In genomic region chr19:51398096-51398704, GRCh38 we compare ENCODE assay signal across 8 cellular contexts. TPM values are rescaled to one million over a fixed set of nuclear protein-coding genes. Genes with fewer than 3 reads are reported as not detected.
DNase-seq lines count a peak whose midpoint lies in the region; ATAC-seq and TF ChIP-seq lines count a peak whose summit lies in the region.

No MANE protein-coding gene starts in this region.

- TF ChIP-seq CTCF in endodermal cell (conservative IDR thresholded peaks at IDR 0.05) (peak; percentile 79), retinal pigment epithelial cell (conservative IDR thresholded peaks at IDR 0.05; ENCODE audit: low read depth, low read length) (peak; percentile 66)

- H3K4me3 Mint-ChIP-seq in endodermal cell, result no peak overlapping the region

- ATAC-seq in GM18858 (IDR thresholded peaks at IDR 0.05; ENCODE audit: unreplicated experiment), result no peak

- no peaks in the 10 kb centered on the region for H3K27me3 Mint-ChIP-seq in endodermal cell (ENCODE audit: insufficient read depth)

- no peaks in the 10 kb centered on the region for H3K27me3 ChIP-seq in endodermal cell (ENCODE audit: control insufficient read depth, insufficient read depth, low read length, poor library complexity, severe bottlenecking)

- H3K4me3 ChIP-seq in endodermal cell (ENCODE audit: low read length) (no peak overlapping the region), retinal pigment epithelial cell (ENCODE audit: low read length) (no peak overlapping the region)

- H3K4me1 Mint-ChIP-seq in endodermal cell, result peaks cover 5% of the 10 kb centered on the region

- H3K36me3 ChIP-seq in endodermal cell (ENCODE audit: control insufficient read depth, insufficient read depth, low read length), result no peaks in the 10 kb centered on the region

- H3K9me3 ChIP-seq in endodermal cell (ENCODE audit: control insufficient read depth, low read length), result peaks cover 22% of the 10 kb centered on the region

- H3K27ac Mint-ChIP-seq in endodermal cell, result no peak overlapping the region

- peaks cover 33% of the 10 kb centered on the region for H3K9me3 Mint-ChIP-seq in endodermal cell

- H3K4me1 ChIP-seq in endodermal cell (ENCODE audit: control insufficient read depth, insufficient read depth, low read length), result peaks cover 2% of the 10 kb centered on the region

- no peak overlapping the region for H3K9ac ChIP-seq in endodermal cell (ENCODE audit: extremely low read depth, low read length, poor library complexity, severe bottlenecking)

- DNase-seq in NCI-H2196 (lab: John Stamatoyannopoulos, UW; ENCODE audit: unreplicated experiment) (peak; percentile 15), NCI-H2196 treated with DMSO at 0.1 percent for 48 hours (lab: John Stamatoyannopoulos, UW; ENCODE audit: unreplicated experiment) (no peak), NCI-H69 (lab: John Stamatoyannopoulos, UW) (peak; percentile 3), endodermal cell (no peak), retinal pigment epithelial cell (ENCODE audit: low read depth) (no peak), NCI-H146 (lab: John Stamatoyannopoulos, UW) (no peak)
- no peak for DNase-seq in activated naive CD4-positive, alpha-beta T cell treated with Interleukin-2 at 50 U/mL for 16 hours

- 50 to 55% methylated on average over 4 to 7 of the region's 7 CpGs for WGBS in endodermal cell (ENCODE audit: insufficient coverage in 1 of 2, insufficient read length in 1 of 2), 2 experiments

- H3K27ac ChIP-seq in endodermal cell (ENCODE audit: low read depth, low read length), result peak overlapping the region; percentile 17

- H3K36me3 Mint-ChIP-seq in endodermal cell (ENCODE audit: low read depth), result peaks cover 14% of the 10 kb centered on the region

RNA-seq across cellular contexts. Expression of gene C19orf84, which starts 7.8 kb away (rescaled TPM):
- 1 to 10 TPM; 1.4 to 1.8 TPM for total RNA-seq in endodermal cell
- polyA plus RNA-seq in endodermal cell (2013, experiment 1 of 2), result 0.28 TPM
- polyA plus RNA-seq in endodermal cell (2013, experiment 2 of 2), result 0.54 TPM

RNA-seq across cellular contexts. Expression of gene LIM2, which starts 10.4 kb away (rescaled TPM):
- not detected for total RNA-seq in endodermal cell
- polyA plus RNA-seq in endodermal cell (2013, experiment 1 of 2), result not detected
- not detected for polyA plus RNA-seq in endodermal cell (2013, experiment 2 of 2)

RNA-seq across cellular contexts. Expression of gene SIGLEC10, which starts 19.2 kb away (rescaled TPM):
- not detected for total RNA-seq in endodermal cell
- polyA plus RNA-seq in endodermal cell (2013, experiment 1 of 2), result not detected
- polyA plus RNA-seq in endodermal cell (2013, experiment 2 of 2), result not detected

RNA-seq across cellular contexts. Expression of gene NKG7, which starts 25.7 kb away (rescaled TPM):
- not detected for total RNA-seq in endodermal cell
- polyA plus RNA-seq in endodermal cell (2013, experiment 1 of 2), result not detected
- polyA plus RNA-seq in endodermal cell (2013, experiment 2 of 2), result not detected

RNA-seq across cellular contexts. Expression of gene CLDND2, which starts 29.4 kb away (rescaled TPM):
- total RNA-seq in endodermal cell, result 1 to 10 TPM; 1.3 to 2.5 TPM
- 3.7 TPM for polyA plus RNA-seq in endodermal cell (2013, experiment 1 of 2)
- 2.4 TPM for polyA plus RNA-seq in endodermal cell (2013, experiment 2 of 2)

Comparison
In these comparisons a context has a peak if more than half of its experiments do, and no peak if none do; other contexts are left out.
1. DNase-seq: peak in NCI-H2196 (single experiment) and NCI-H69 (single experiment); none in NCI-H2196 treated with DMSO at 0.1 percent for 48 hours (single experiment), endodermal cell (single experiment), retinal pigment epithelial cell (single experiment), NCI-H146 (single experiment) and activated naive CD4-positive, alpha-beta T cell treated with Interleukin-2 at 50 U/mL for 16 hours (single experiment).